ENCODE assay signal across 8 cellular contexts in genomic region chr9:130770679-130771442, GRCh38.
DNase-seq lines count a peak whose midpoint lies in the region; ATAC-seq lines count a peak whose summit lies in the region.

No MANE protein-coding gene starts in this region.

- peaks cover 12% of the 10 kb centered on the region for H3K36me3 Mint-ChIP-seq in memory B cell

- H3K4me3 Mint-ChIP-seq in memory B cell = no peak overlapping the region

- DNase-seq in NCI-H187 treated with DMSO at 0.1 percent for 48 hours (lab: John Stamatoyannopoulos, UW) (peak; percentile 1), NCI-H187 (lab: John Stamatoyannopoulos, UW) (no peak), LHCN-M2 (ENCODE audit: low read depth) (peak; percentile 65), RKO (ENCODE audit: low spot score) (peak; percentile 85), ecto neural progenitor cell (ENCODE audit: low spot score) (peak; percentile 18), memory B cell (ENCODE audit: low spot score in 2 of 2) (peak in 1 of 2 donors; percentile 5)
- DNase-seq in activated effector memory CD4-positive, alpha-beta T cell treated with anti-CD3 and anti-CD28 coated beads, Interleukin-2, amount 50 U/mL, for 16 hours = no peak
- no peak for DNase-seq in stimulated activated CD4-positive, alpha-beta T cell treated with anti-CD3 and anti-CD28 coated beads, Interleukin-1b, Interleukin-23, amount 100 ng/mL, for 48 hours

- H3K27me3 Mint-ChIP-seq in memory B cell = no peaks in the 10 kb centered on the region

- ATAC-seq in memory B cell (ENCODE audit: low read depth) = peak; percentile 59

- H3K4me1 Mint-ChIP-seq in memory B cell = peaks cover 34% of the 10 kb centered on the region

- no peak overlapping the region for H3K27ac Mint-ChIP-seq in memory B cell

- peaks cover 4% of the 10 kb centered on the region for H3K9me3 Mint-ChIP-seq in memory B cell

Comparison
In these comparisons a context has a peak if more than half of its experiments do, and no peak if none do; other contexts are left out.
1. DNase-seq: peak in NCI-H187 treated with DMSO at 0.1 percent for 48 hours (single experiment), LHCN-M2 (single experiment), RKO (single experiment) and ecto neural progenitor cell (single experiment); none in NCI-H187 (0 of 2), activated effector memory CD4-positive, alpha-beta T cell treated with anti-CD3 and anti-CD28 coated beads, Interleukin-2, amount 50 U/mL, for 16 hours (single experiment) and stimulated activated CD4-positive, alpha-beta T cell treated with anti-CD3 and anti-CD28 coated beads, Interleukin-1b, Interleukin-23, amount 100 ng/mL, for 48 hours (single experiment).